ENCODE assay signal across 8 cellular contexts in the genomic region with DNA sequence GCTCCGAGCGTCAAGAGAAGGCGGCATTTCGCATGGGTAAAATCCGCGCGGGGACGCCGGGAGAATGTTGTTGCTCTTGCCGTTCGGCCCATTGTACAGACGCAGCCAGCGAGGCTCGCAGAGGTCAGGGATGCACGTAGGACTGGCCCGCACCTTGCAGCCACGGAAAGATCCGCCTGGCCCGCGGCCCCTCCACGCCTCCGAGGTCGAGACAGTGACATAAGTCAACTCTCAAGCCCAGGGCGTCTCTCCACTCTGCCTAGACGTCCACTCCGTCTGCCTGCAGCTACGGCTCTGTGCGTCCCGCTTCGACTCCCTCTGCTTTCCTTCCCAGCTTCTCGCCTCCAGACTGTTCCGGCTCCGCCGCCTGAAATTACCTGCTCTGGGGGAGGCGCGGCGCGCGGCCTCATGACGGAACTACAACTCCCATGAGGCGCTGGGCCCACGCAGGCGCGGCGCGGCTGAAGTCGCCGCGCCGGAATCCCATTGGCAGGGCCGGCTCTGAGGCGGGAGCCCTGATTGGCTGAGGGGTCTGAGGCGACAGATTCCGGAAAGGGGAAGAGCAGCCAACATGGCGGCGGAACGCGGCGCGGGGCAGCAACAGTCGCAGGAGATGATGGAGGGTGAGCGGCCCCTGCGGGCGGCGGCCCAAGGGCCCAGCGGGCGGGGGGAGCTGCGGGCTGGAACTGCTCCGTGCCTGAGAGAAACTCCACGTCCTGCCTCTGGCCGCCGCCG.
DNase-seq lines count a peak whose midpoint lies in the region; ATAC-seq lines count a peak whose summit lies in the region.

A gene with protein sequence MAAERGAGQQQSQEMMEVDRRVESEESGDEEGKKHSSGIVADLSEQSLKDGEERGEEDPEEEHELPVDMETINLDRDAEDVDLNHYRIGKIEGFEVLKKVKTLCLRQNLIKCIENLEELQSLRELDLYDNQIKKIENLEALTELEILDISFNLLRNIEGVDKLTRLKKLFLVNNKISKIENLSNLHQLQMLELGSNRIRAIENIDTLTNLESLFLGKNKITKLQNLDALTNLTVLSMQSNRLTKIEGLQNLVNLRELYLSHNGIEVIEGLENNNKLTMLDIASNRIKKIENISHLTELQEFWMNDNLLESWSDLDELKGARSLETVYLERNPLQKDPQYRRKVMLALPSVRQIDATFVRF (plus strand): TSS at position 543 of the 735 bp plus-strand sequence. CDS start 29 bp downstream, at position 572.

- DNase-seq in COLO829 (ENCODE audit: low spot score): peak; percentile 95
- DNase-seq in HS-5 (ENCODE audit: low read depth): peak; percentile 80
- peak; percentile 93 for DNase-seq in NK-92 treated with Interleukin-12 subunit alpha and Interleukin-12 subunit beta, amount 100 ng/mL, for 24 hours (lab: John Stamatoyannopoulos, UW)
- peak; percentile 94 for DNase-seq in activated CD8-positive, alpha-beta memory T cell treated with anti-CD3 and anti-CD28 coated beads for 24 hours
- peak; percentile 92 for DNase-seq in effector CD8-positive, alpha-beta T cell (lab: John Stamatoyannopoulos, UW)
- peak; percentile 97 for DNase-seq in medulla oblongata (ENCODE audit: extremely low spot score)
- peak; percentile 91 for DNase-seq in stimulated activated CD8-positive, alpha-beta memory T cell treated with anti-CD3 and anti-CD28 coated beads, Interleukin-12 subunit alpha, Interleukin-12 subunit beta, amount 100 ng/mL, for 1 hour (ENCODE audit: low read depth)

- peak; percentile 57 for ATAC-seq in GM19468 (IDR thresholded peaks at IDR 0.05; ENCODE audit: extremely low read depth, unreplicated experiment)

Comparison
In these comparisons a context has a peak if more than half of its experiments do, and no peak if none do; other contexts are left out.
1. Peak in every context shown above with its lines: DNase-seq and ATAC-seq.